ENCODE assay signal across 23 cellular contexts in the genomic region with DNA sequence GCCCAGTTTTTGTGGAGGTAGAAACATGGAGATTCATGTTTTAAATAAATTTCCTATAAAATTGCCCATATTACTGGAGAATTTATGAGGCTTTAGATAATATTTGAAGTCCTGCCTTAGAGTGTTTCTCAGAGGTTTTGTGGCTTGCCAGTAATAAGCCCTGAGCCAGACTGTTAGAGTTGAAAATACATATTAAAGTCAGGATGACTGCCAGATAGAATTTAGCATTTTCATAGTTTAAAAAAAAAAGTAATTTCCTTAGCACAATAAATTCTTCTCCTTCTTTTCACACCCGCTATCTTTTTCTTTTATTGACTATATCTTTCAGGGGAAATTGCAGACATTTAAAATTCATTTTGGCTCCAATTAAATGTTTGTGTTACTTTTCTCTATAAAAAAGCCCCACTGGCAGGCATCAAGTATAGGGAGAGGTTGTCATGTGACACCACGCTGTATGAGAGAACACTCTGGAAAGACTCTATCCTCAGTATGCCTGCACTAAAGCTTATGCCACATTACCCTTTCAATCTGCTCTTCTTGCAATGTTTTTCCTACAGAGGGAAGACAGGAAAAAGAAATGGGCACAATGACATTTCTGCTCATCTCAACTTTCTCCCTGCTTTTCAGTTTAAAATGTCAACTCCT.
A peak's percentile ranks its signal among the peaks of the same experiment; 100 is the strongest.
DNase-seq lines count a peak whose midpoint lies in the region; ATAC-seq, FAIRE-seq and TF ChIP-seq lines count a peak whose summit lies in the region.
"Had no signal": no experiment of that assay in that cellular context is flagged by ENCODE, and none has a peak within 500 bp of the region (broad histone marks: within the 10 kb centered on the region; RNA-seq: fewer than 3 reads in every experiment).

No MANE protein-coding gene starts in this region.

- intact Hi-C loops in K562 (cut with micrococcal nuclease) = no loop called here

- H4K20me1 ChIP-seq in K562 (replicated peaks; ENCODE audit: control insufficient read depth, insufficient read depth, low read length) = no peaks in the 10 kb centered on the region; the same call in 1 of the 2 replicates
- H4K20me1 ChIP-seq in smooth muscle cell (ENCODE audit: low read depth) = no peaks in the 10 kb centered on the region

- no peak overlapping the region for H3K9ac ChIP-seq in K562 (ENCODE audit: insufficient read depth in 1 of 2, low read depth in 2 of 2, low read length in 2 of 2)
- no peak overlapping the region for H3K9ac ChIP-seq in smooth muscle cell (ENCODE audit: low read depth)

- CTCF ChIA-PET in K562 (lab: Yijun Ruan, JAX; ENCODE audit: low intra/inter-chr PET ratio) = no interaction called here

- H3K79me2 ChIP-seq in K562 (ENCODE audit: control insufficient read depth, insufficient read depth, low read length) (no peaks in the 10 kb centered on the region), smooth muscle cell (ENCODE audit: low read depth) (no peaks in the 10 kb centered on the region)

- peak; percentile 19 for DNase-seq in NCI-H69 (lab: John Stamatoyannopoulos, UW)
- DNase-seq in K562 (ENCODE audit: extremely low read depth in 1 of 4, low spot score in 3 of 4) = no peak
- DNase-seq in medulla oblongata (ENCODE audit: extremely low spot score) = peak; percentile 64
- DNase-seq in smooth muscle cell (lab: John Stamatoyannopoulos, UW; ENCODE audit: unreplicated experiment) = no peak
- no peak for DNase-seq in NCI-H526 (lab: John Stamatoyannopoulos, UW)
- no peak for DNase-seq in stimulated activated naive CD4-positive, alpha-beta T cell treated with Interleukin-2 at 50 U/mL for 16 hours (lab: John Stamatoyannopoulos, UW)
- DNase-seq in GM20000 (ENCODE audit: low spot score) = no peak
- DNase-seq: activated CD4-positive, alpha-beta T cell treated with anti-CD3 and anti-CD28 coated beads for 36 hours; activated CD8-positive, alpha-beta memory T cell treated with anti-CD3 and anti-CD28 coated beads, Interleukin-2, amount 10 ng/mL, durations not matched to agents 7 days and 5 days; brain microvascular endothelial cell; CD4-positive, alpha-beta memory T cell; colonic mucosa; DMS79 treated with DMSO at 0.1 percent for 48 hours; foreskin keratinocyte; NCI-H2171; pancreas; stimulated activated naive B cell treated with anti-CD40 and anti-IgM and Interleukin-4, amounts not matched to agents 10 μg/mL and 1 μg/mL and 100 μg/mL, for 72 hours; upper lobe of left lung had no signal

- H3F3A ChIP-seq in smooth muscle cell (ENCODE audit: low read depth) = peaks cover 11% of the 10 kb centered on the region

- H3K4me3 ChIP-seq in K562 = no peak overlapping the region
- no peak overlapping the region for H3K4me3 ChIP-seq in smooth muscle cell
- H3K4me3 ChIP-seq: colonic mucosa, pancreas, upper lobe of left lung had no signal

- no peaks in the 10 kb centered on the region for H3K4me1 ChIP-seq in K562 (replicated peaks in 1 of 2; ENCODE audit: control insufficient read depth in 2 of 2, insufficient read depth in 2 of 2, low read length in 2 of 2)
- H3K4me1 ChIP-seq in smooth muscle cell (ENCODE audit: low read depth) = peaks cover 34% of the 10 kb centered on the region
- H3K4me1 ChIP-seq: colonic mucosa, pancreas had no signal

- no peak for TF ChIP-seq EP300 in K562 (IDR thresholded peaks at IDR 0.05; ENCODE audit: low read length)

- no peak overlapping the region for H2AFZ ChIP-seq in K562 (ENCODE audit: low read depth, low read length)
- no peak overlapping the region for H2AFZ ChIP-seq in smooth muscle cell (ENCODE audit: low read depth)

- H3K27me3 ChIP-seq in K562 (ENCODE audit: control insufficient read depth in 2 of 2, insufficient read depth in 2 of 2, low read length in 2 of 2) (no peaks in the 10 kb centered on the region), smooth muscle cell (ENCODE audit: low read depth) (no peaks in the 10 kb centered on the region)
- H3K27me3 ChIP-seq: brain microvascular endothelial cell, colonic mucosa, foreskin keratinocyte, pancreas, upper lobe of left lung had no signal

- POLR2A ChIA-PET in K562 (lab: Yijun Ruan, JAX) = no interaction called here

- no peaks in the 10 kb centered on the region for H3K9me3 ChIP-seq in K562 (replicated peaks; ENCODE audit: control insufficient read depth, insufficient read depth, low read depth, low read length)
- no peaks in the 10 kb centered on the region for H3K9me3 ChIP-seq in smooth muscle cell (replicated peaks; ENCODE audit: low read depth)
- H3K9me3 ChIP-seq: colonic mucosa, pancreas, upper lobe of left lung had no signal

- H3K27ac ChIP-seq in K562 (ENCODE audit: extremely low read depth, low read depth, low read length) (no peak overlapping the region), smooth muscle cell (ENCODE audit: low read depth) (peak overlapping the region; percentile 32)
- H3K27ac ChIP-seq: brain microvascular endothelial cell, colonic mucosa, foreskin keratinocyte, pancreas, upper lobe of left lung had no signal

- BruUV-seq in K562 (replicated peaks; lab: Mats Ljungman, UMichigan) = no TSS peak

- no peak for TF ChIP-seq RAD21 in K562 (CRISPR knock-in tag; conservative IDR thresholded peaks at IDR 0.05 in 1 of 2, IDR thresholded peaks at IDR 0.05 in 1 of 2)

- TF ChIP-seq POLR2A in K562 (conservative IDR thresholded peaks at IDR 0.05) = no peak

- in situ Hi-C loops in K562 (cut with MboI) = no loop called here

- H3K36me3 ChIP-seq in K562 (ENCODE audit: control insufficient read depth, insufficient read depth, low read length) (no peaks in the 10 kb centered on the region), smooth muscle cell (ENCODE audit: low read depth) (no peaks in the 10 kb centered on the region)
- H3K36me3 ChIP-seq: brain microvascular endothelial cell, colonic mucosa, pancreas had no signal

- H3K9me1 ChIP-seq in K562 (ENCODE audit: control insufficient read depth, insufficient read depth, low read length) = no peaks in the 10 kb centered on the region

- TF ChIP-seq CTCF in K562 (IDR thresholded peaks at IDR 0.05 in 2 of 3, conservative IDR thresholded peaks at IDR 0.05 in 1 of 3; ENCODE audit: insufficient read depth in 2 of 3, low read depth in 1 of 3, low read length in 3 of 3) (no peak), smooth muscle cell (IDR thresholded peaks at IDR 0.05; ENCODE audit: borderline replicate concordance, insufficient read depth, poor library complexity, severe bottlenecking) (no peak), GM20000 (IDR thresholded peaks at IDR 0.05; ENCODE audit: extremely low read depth, missing control alignments) (no peak)

- 72% methylated on average over 2 of the region's 2 CpGs for WGBS in K562 (ENCODE audit: insufficient coverage, low coverage, missing lambda C conversion rate)
- WGBS in smooth muscle cell (ENCODE audit: low lambda C conversion rate) = 46% methylated on average over 2 of the region's 2 CpGs

- no peak for FAIRE-seq in K562 (lab: Jason Lieb, UNC)
- FAIRE-seq: GM12891, H54, keratinocyte, pancreas had no signal

- H3K4me2 ChIP-seq in K562 (ENCODE audit: insufficient read depth, low read length) = no peak overlapping the region
- H3K4me2 ChIP-seq in smooth muscle cell = peak overlapping the region; percentile 43

- no peak for ATAC-seq in K562
- no peak for ATAC-seq in HG03095 (IDR thresholded peaks at IDR 0.05; ENCODE audit: unreplicated experiment)
- ATAC-seq: activated CD4-positive, alpha-beta T cell treated with anti-CD3 and anti-CD28 coated beads for 36 hours; activated CD8-positive, alpha-beta memory T cell treated with anti-CD3 and anti-CD28 coated beads, Interleukin-2, amount 10 ng/mL, durations not matched to agents 7 days and 5 days; activated naive CD4-positive, alpha-beta T cell treated with anti-CD3 and anti-CD28 coated beads, Interleukin-2, amount 50 U/mL, for 72 hours; foreskin keratinocyte; pancreas; stimulated activated naive B cell treated with anti-CD40 and anti-IgM and Interleukin-4, amounts not matched to agents 10 μg/mL and 1 μg/mL and 100 μg/mL, for 72 hours had no signal

TF ChIP-seq in K562, 482 proteins besides CTCF, POLR2A, EP300 and RAD21:
- no peak for TF ChIP-seq YY1 (IDR thresholded peaks at IDR 0.05; ENCODE audit: borderline replicate concordance in 1 of 3, control insufficient read depth in 1 of 3, extremely low read depth in 1 of 3, insufficient read depth in 3 of 3, insufficient read length in 1 of 3, insufficient replicate concordance in 2 of 3, low read depth in 1 of 3, low read length in 2 of 3)
- TF ChIP-seq, protein P1, sequence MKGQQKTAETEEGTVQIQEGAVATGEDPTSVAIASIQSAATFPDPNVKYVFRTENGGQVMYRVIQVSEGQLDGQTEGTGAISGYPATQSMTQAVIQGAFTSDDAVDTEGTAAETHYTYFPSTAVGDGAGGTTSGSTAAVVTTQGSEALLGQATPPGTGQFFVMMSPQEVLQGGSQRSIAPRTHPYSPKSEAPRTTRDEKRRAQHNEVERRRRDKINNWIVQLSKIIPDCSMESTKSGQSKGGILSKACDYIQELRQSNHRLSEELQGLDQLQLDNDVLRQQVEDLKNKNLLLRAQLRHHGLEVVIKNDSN (CRISPR knock-in tag; IDR thresholded peaks at IDR 0.05) = no peak
- TF ChIP-seq, protein P2, sequence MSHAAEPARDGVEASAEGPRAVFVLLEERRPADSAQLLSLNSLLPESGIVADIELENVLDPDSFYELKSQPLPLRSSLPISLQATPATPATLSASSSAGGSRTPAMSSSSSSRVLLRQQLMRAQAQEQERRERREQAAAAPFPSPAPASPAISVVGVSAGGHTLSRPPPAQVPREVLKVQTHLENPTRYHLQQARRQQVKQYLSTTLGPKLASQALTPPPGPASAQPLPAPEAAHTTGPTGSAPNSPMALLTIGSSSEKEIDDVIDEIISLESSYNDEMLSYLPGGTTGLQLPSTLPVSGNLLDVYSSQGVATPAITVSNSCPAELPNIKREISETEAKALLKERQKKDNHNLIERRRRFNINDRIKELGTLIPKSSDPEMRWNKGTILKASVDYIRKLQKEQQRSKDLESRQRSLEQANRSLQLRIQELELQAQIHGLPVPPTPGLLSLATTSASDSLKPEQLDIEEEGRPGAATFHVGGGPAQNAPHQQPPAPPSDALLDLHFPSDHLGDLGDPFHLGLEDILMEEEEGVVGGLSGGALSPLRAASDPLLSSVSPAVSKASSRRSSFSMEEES (CRISPR knock-in tag; IDR thresholded peaks at IDR 0.05) = peak; percentile 32; the same call in 1 of the 2 replicates

Comparison
In these comparisons a context has a peak if more than half of its experiments do, and no peak if none do; other contexts are left out.
1. DNase-seq: peak in NCI-H69 (single experiment) and medulla oblongata (single experiment); none in K562 (0 of 4), smooth muscle cell (single experiment), NCI-H526 (0 of 2), stimulated activated naive CD4-positive, alpha-beta T cell treated with Interleukin-2 at 50 U/mL for 16 hours (single experiment) and GM20000 (single experiment).